ENCODE assay signal across 28 cellular contexts in genomic region chr19:30171138-30171635, GRCh38.
"Had no signal": no experiment of that assay in that cellular context is flagged by ENCODE, and none has a peak within 500 bp of the region (broad histone marks: within the 10 kb centered on the region; RNA-seq: fewer than 3 reads in every experiment).

No MANE protein-coding gene starts in this region.

- H3K27me3 ChIP-seq: ascending aorta, cardiac muscle cell had no signal

- H3K27ac Mint-ChIP-seq: activated CD4-positive, alpha-beta memory T cell treated with anti-CD3 and anti-CD28 coated beads for 36 hours; activated CD4-positive, alpha-beta T cell treated with anti-CD3 and anti-CD28 coated beads, Interleukin-2, amount 10 ng/mL, durations not matched to agents 7 days and 5 days; activated naive CD4-positive, alpha-beta T cell treated with anti-CD3 and anti-CD28 coated beads, Interleukin-2, amount 50 U/mL, for 72 hours; activated naive CD8-positive, alpha-beta T cell treated with anti-CD3 and anti-CD28 coated beads, Interleukin-2, amount 50 U/mL, for 24 hours; brain; T-cell had no signal

- H3K4me3 Mint-ChIP-seq: activated CD4-positive, alpha-beta memory T cell treated with anti-CD3 and anti-CD28 coated beads for 36 hours; activated CD4-positive, alpha-beta T cell treated with anti-CD3 and anti-CD28 coated beads, Interleukin-2, amount 10 ng/mL, durations not matched to agents 7 days and 5 days; activated naive CD8-positive, alpha-beta T cell treated with anti-CD3 and anti-CD28 coated beads, Interleukin-2, amount 50 U/mL, for 24 hours; activated T-cell treated with anti-CD3 and anti-CD28 coated beads, Interleukin-2, amount 50 U/mL, for 4 hours; brain; T-cell had no signal

- H3K9me3 Mint-ChIP-seq: activated CD4-positive, alpha-beta memory T cell treated with anti-CD3 and anti-CD28 coated beads for 36 hours; activated CD4-positive, alpha-beta T cell treated with anti-CD3 and anti-CD28 coated beads, Interleukin-2, amount 10 ng/mL, durations not matched to agents 7 days and 5 days; activated naive CD4-positive, alpha-beta T cell treated with anti-CD3 and anti-CD28 coated beads, Interleukin-2, amount 50 U/mL, for 72 hours; activated naive CD8-positive, alpha-beta T cell treated with anti-CD3 and anti-CD28 coated beads, Interleukin-2, amount 50 U/mL, for 24 hours; activated T-cell treated with anti-CD3 and anti-CD28 coated beads, Interleukin-2, amount 50 U/mL, for 4 hours; brain; T-cell had no signal

- H3K4me3 ChIP-seq: ascending aorta, cardiac muscle cell, SK-N-MC had no signal

- H3K4me1 ChIP-seq: ascending aorta had no signal

- H3K27me3 Mint-ChIP-seq: activated CD4-positive, alpha-beta memory T cell treated with anti-CD3 and anti-CD28 coated beads for 36 hours; activated CD4-positive, alpha-beta T cell treated with anti-CD3 and anti-CD28 coated beads, Interleukin-2, amount 10 ng/mL, durations not matched to agents 7 days and 5 days had no signal

- ATAC-seq: activated naive CD4-positive, alpha-beta T cell treated with anti-CD3 and anti-CD28 coated beads, Interleukin-2, amount 50 U/mL, for 72 hours; activated naive CD8-positive, alpha-beta T cell treated with anti-CD3 and anti-CD28 coated beads, Interleukin-2, amount 50 U/mL, for 24 hours; activated T-cell treated with anti-CD3 and anti-CD28 coated beads, Interleukin-2, amount 50 U/mL, for 4 hours; Panc1; Right ventricle myocardium inferior; T-cell had no signal

- H3K4me1 Mint-ChIP-seq: activated CD4-positive, alpha-beta T cell treated with anti-CD3 and anti-CD28 coated beads, Interleukin-2, amount 10 ng/mL, durations not matched to agents 7 days and 5 days; activated naive CD8-positive, alpha-beta T cell treated with anti-CD3 and anti-CD28 coated beads, Interleukin-2, amount 50 U/mL, for 24 hours; brain; T-cell had no signal

- H3K9me3 ChIP-seq: ascending aorta had no signal

- H3K36me3 ChIP-seq: ascending aorta, cardiac muscle cell had no signal

- H3K27ac ChIP-seq: ascending aorta, cardiac muscle cell, SK-N-MC had no signal

- H3K36me3 Mint-ChIP-seq: activated CD4-positive, alpha-beta memory T cell treated with anti-CD3 and anti-CD28 coated beads for 36 hours; activated naive CD4-positive, alpha-beta T cell treated with anti-CD3 and anti-CD28 coated beads, Interleukin-2, amount 50 U/mL, for 72 hours; brain; T-cell had no signal

- DNase-seq: activated CD4-positive, alpha-beta memory T cell treated with anti-CD3 and anti-CD28 coated beads for 36 hours; activated CD4-positive, alpha-beta T cell treated with anti-CD3 and anti-CD28 coated beads, Interleukin-2, amount 10 ng/mL, durations not matched to agents 7 days and 5 days; activated CD4-positive, CD25-positive, alpha-beta regulatory T cell; activated CD8-positive, alpha-beta memory T cell treated with anti-CD3 and anti-CD28 coated beads for 24 hours; activated effector memory CD4-positive, alpha-beta T cell treated with anti-CD3 and anti-CD28 coated beads, Interleukin-2, amount 50 U/mL, for 16 hours; activated naive CD4-positive, alpha-beta T cell treated with Interleukin-2 at 50 U/mL for 16 hours; activated naive CD8-positive, alpha-beta T cell treated with anti-CD3 and anti-CD28 coated beads, Interleukin-2, amount 50 U/mL, for 24 hours; activated T-cell treated with anti-CD3 and anti-CD28 coated beads, Interleukin-2, amount 50 U/mL, for 4 hours; amniotic stem cell; NCI-H1694; NCI-H2029; NCI-H2107; NCI-H345; NCI-H510A; NCI-H526 treated with DMSO at 0.1 percent for 48 hours; NCI-H82; OCI-M1; RPMI8226; T-cell; T-helper 2 cell; T1000 had no signal
